9 cellular contexts compared by ENCODE assay signal in the genomic region with DNA sequence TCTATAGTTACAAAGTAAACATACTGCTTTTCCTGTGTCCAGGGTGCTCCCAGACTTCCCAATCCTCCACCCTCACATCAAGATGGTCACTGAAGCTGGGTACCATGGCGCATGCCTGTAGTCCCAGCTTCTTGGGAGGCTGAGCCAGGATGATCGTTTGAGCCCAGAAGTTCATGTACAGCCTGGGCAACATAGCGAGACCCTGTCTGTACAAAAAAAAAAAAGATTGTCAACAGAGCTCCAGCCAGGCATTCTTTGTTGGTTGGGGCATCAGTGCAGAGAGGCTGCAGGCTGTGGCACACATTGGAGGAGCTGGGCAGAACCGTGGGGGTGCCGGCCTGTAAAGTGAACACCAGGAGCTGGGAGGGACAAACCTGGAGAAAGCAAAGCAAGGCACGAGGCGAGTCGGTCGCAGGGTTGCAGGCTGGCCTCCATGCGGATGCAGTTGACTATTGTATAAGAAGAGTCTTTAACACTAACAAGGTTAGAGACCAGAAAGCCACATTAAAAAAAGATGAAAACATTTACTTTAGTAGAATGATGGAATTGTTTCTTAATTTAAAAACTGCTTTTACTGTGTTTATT. TPM values are rescaled to one million over a fixed set of nuclear protein-coding genes. Genes with fewer than 3 reads are reported as not detected.
"Had no signal": no experiment of that assay in that cellular context is flagged by ENCODE, and none has a peak within 500 bp of the region (broad histone marks: within the 10 kb centered on the region; RNA-seq: fewer than 3 reads in every experiment).

No MANE protein-coding gene starts in this region.

- H3K36me3 ChIP-seq: HAP-1 had no signal

- H3K4me1 Mint-ChIP-seq: GM23338 had no signal

- DNase-seq: HFFc6, IMR-90, KG1 had no signal

- H3K4me3 ChIP-seq: GM23338, HAP-1, K562 had no signal

- H3K4me2 ChIP-seq: GM23338 had no signal

- H3K4me1 ChIP-seq: HAP-1 had no signal

- ATAC-seq: GM23338, HCT116, K562 had no signal

- H3K4me3 Mint-ChIP-seq: GM23338, HFFc6 had no signal

- H3K27ac Mint-ChIP-seq: GM23338, HFFc6 had no signal

- H3K9me3 ChIP-seq: HAP-1 had no signal

- H3K9me3 Mint-ChIP-seq: GM23338, HFFc6 had no signal

- H2AFZ ChIP-seq: GM23338 had no signal

- H3K27ac ChIP-seq: HL-60 had no signal

RNA-seq across cellular contexts. Expression of gene ACOXL, which starts 51.8 kb away (rescaled TPM):
- total RNA-seq: HFFc6, HT1080, IMR-90 had no signal
- polyA plus RNA-seq: IMR-90 had no signal
